Comparison of ENCODE assay signal across 17 cellular contexts in the genomic region with DNA sequence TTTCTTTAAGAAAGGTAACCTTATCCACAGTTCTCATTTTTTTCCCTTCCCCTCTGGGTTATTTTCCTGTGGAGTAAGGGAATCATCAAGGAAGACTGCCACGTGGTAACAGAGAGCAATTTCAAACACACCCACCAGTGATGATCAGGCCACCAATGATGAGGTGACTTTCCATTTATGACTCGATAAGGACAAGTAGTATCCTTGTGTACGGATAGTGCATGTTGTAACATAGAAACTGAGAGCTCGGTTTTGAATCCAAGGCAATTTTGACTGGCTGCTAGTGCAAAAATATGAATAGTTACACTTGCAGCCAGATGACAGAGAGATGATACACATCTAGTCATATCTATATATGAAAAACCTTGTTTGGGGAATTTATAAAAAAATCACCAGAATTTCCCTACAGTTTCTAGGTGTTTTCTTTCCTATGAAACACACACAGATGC.
A peak's percentile ranks its signal among the peaks of the same experiment; 100 is the strongest.
DNase-seq lines count a peak whose midpoint lies in the region; ATAC-seq and TF ChIP-seq lines count a peak whose summit lies in the region.
"Had no signal": no experiment of that assay in that cellular context is flagged by ENCODE, and none has a peak within 500 bp of the region (broad histone marks: within the 10 kb centered on the region; RNA-seq: fewer than 3 reads in every experiment).

No MANE protein-coding gene starts in this region.

- no peaks in the 10 kb centered on the region for H4K20me1 ChIP-seq in osteoblast (ENCODE audit: insufficient read depth, low read length)

- H3K79me2 ChIP-seq in osteoblast (ENCODE audit: insufficient read depth, low read length) = no peaks in the 10 kb centered on the region

- H3K9me3 ChIP-seq in osteoblast (ENCODE audit: low read depth, low read length) = no peaks in the 10 kb centered on the region
- H3K9me3 ChIP-seq: pancreas had no signal

- peak overlapping the region; percentile 53 for H3K4me2 ChIP-seq in osteoblast (ENCODE audit: insufficient read depth, low read length)

- ATAC-seq in GM18870 (IDR thresholded peaks at IDR 0.05; ENCODE audit: unreplicated experiment) (peak; percentile 52), HG03442 (IDR thresholded peaks at IDR 0.05; ENCODE audit: unreplicated experiment) (peak; percentile 49), HG03354 (IDR thresholded peaks at IDR 0.05; ENCODE audit: poor library complexity, severe bottlenecking, unreplicated experiment) (no peak), HG03457 (IDR thresholded peaks at IDR 0.05; ENCODE audit: unreplicated experiment) (no peak)
- ATAC-seq: mucosa of descending colon had no signal

- DNase-seq in cardiac fibroblast (ENCODE audit: low read depth in 2 of 2) (peak; percentile 43 to 89), osteoblast (ENCODE audit: insufficient read length, low spot score, missing footprints) (peak; percentile 27), EL (no peak), SIG-M5 (lab: John Stamatoyannopoulos, UW) (no peak)
- DNase-seq: activated CD4-positive, alpha-beta T cell treated with anti-CD3 and anti-CD28 coated beads for 48 hours; DMS79; glutamatergic neuron; islet precursor cell; mucosa of descending colon; NCI-H1105; NK-92 treated with Interleukin-12 subunit alpha and Interleukin-12 subunit beta, amount 100 ng/mL, for 24 hours; pancreas; SHP77 treated with DMSO at 0.1 percent for 48 hours had no signal

- no peaks in the 10 kb centered on the region for H3K36me3 ChIP-seq in osteoblast (ENCODE audit: insufficient read depth, low read length)
- H3K36me3 ChIP-seq: pancreas had no signal

- H3K27ac ChIP-seq in osteoblast (ENCODE audit: low read depth, low read length) = peak overlapping the region; percentile 64
- H3K27ac ChIP-seq: pancreas had no signal

- TF ChIP-seq CTCF in cardiac fibroblast (IDR thresholded peaks at IDR 0.05; ENCODE audit: low read depth, low read length) (no peak), osteoblast (IDR thresholded peaks at IDR 0.05; ENCODE audit: extremely low read depth, low read depth, low read length) (no peak)

- H3K4me3 ChIP-seq in cardiac fibroblast (replicated peaks in 1 of 2; ENCODE audit: low read depth in 2 of 2, low read length in 2 of 2) = no peak overlapping the region
- H3K4me3 ChIP-seq in osteoblast (ENCODE audit: insufficient read depth, low read length) = no peak overlapping the region
- H3K4me3 ChIP-seq: mucosa of descending colon, pancreas had no signal

- H2AFZ ChIP-seq in osteoblast (ENCODE audit: low read length) = peak overlapping the region; percentile 45

- H3K4me1 ChIP-seq in osteoblast (ENCODE audit: insufficient read depth, low read length) = peaks cover 19% of the 10 kb centered on the region
- H3K4me1 ChIP-seq: pancreas had no signal

- H3K27me3 ChIP-seq in osteoblast (ENCODE audit: insufficient read depth, low read length) = no peaks in the 10 kb centered on the region
- H3K27me3 ChIP-seq: pancreas had no signal

Comparison
In these comparisons a context has a peak if more than half of its experiments do, and no peak if none do; other contexts are left out.
1. ATAC-seq: peak in GM18870 (single experiment) and HG03442 (single experiment); none in HG03354 (single experiment) and HG03457 (single experiment).
2. DNase-seq: peak in cardiac fibroblast (2 of 2) and osteoblast (single experiment); none in EL (single experiment) and SIG-M5 (single experiment).